ENCODE assay signal across 13 cellular contexts in genomic region chr6:107124934-107125348, GRCh38. TPM values are rescaled to one million over a fixed set of nuclear protein-coding genes. Genes with fewer than 3 reads are reported as not detected.
A peak's percentile ranks its signal among the peaks of the same experiment; 100 is the strongest.
DNase-seq lines count a peak whose midpoint lies in the region; ATAC-seq and TF ChIP-seq lines count a peak whose summit lies in the region.
"Had no signal": no experiment of that assay in that cellular context is flagged by ENCODE, and none has a peak within 500 bp of the region (broad histone marks: within the 10 kb centered on the region; RNA-seq: fewer than 3 reads in every experiment).

No MANE protein-coding gene starts in this region.

- H3K36me3 ChIP-seq in testis (ENCODE audit: low read depth, missing control alignments) = no peaks in the 10 kb centered on the region
- no peaks in the 10 kb centered on the region for H3K36me3 ChIP-seq in MG63

- H3K4me1 Mint-ChIP-seq in activated naive CD8-positive, alpha-beta T cell treated with anti-CD3 and anti-CD28 coated beads, Interleukin-2, amount 50 U/mL, for 24 hours = no peaks in the 10 kb centered on the region

- H3K4me3 ChIP-seq in testis (no peak overlapping the region), MG63 (no peak overlapping the region)

- no peaks in the 10 kb centered on the region for H3K27me3 ChIP-seq in testis
- no peaks in the 10 kb centered on the region for H3K27me3 ChIP-seq in MG63

- no peak overlapping the region for H3K27ac Mint-ChIP-seq in activated naive CD8-positive, alpha-beta T cell treated with anti-CD3 and anti-CD28 coated beads, Interleukin-2, amount 50 U/mL, for 24 hours

- H3K27ac ChIP-seq in testis = no peak overlapping the region

- H3K36me3 Mint-ChIP-seq in activated naive CD8-positive, alpha-beta T cell treated with anti-CD3 and anti-CD28 coated beads, Interleukin-2, amount 50 U/mL, for 24 hours (ENCODE audit: low read depth) = no peaks in the 10 kb centered on the region

- no peak overlapping the region for H3K4me3 Mint-ChIP-seq in activated naive CD8-positive, alpha-beta T cell treated with anti-CD3 and anti-CD28 coated beads, Interleukin-2, amount 50 U/mL, for 24 hours

- no peaks in the 10 kb centered on the region for H3K9me3 Mint-ChIP-seq in activated naive CD8-positive, alpha-beta T cell treated with anti-CD3 and anti-CD28 coated beads, Interleukin-2, amount 50 U/mL, for 24 hours

- no peaks in the 10 kb centered on the region for H3K9me3 ChIP-seq in testis
- H3K9me3 ChIP-seq in MG63 = no peaks in the 10 kb centered on the region

- H3K27me3 Mint-ChIP-seq in activated naive CD8-positive, alpha-beta T cell treated with anti-CD3 and anti-CD28 coated beads, Interleukin-2, amount 50 U/mL, for 24 hours = no peaks in the 10 kb centered on the region

- TF ChIP-seq POLR2A in testis (IDR thresholded peaks at IDR 0.05) = no peak

- ATAC-seq in GM18502 (IDR thresholded peaks at IDR 0.05; ENCODE audit: poor library complexity, unreplicated experiment) (peak; percentile 76), GM21360 (IDR thresholded peaks at IDR 0.05; ENCODE audit: unreplicated experiment) (peak; percentile 79), HG03135 (IDR thresholded peaks at IDR 0.05; ENCODE audit: unreplicated experiment) (peak; percentile 75)
- ATAC-seq in activated naive CD8-positive, alpha-beta T cell treated with anti-CD3 and anti-CD28 coated beads, Interleukin-2, amount 50 U/mL, for 24 hours = peak; percentile 72
- ATAC-seq: HCT116 had no signal

- TF ChIP-seq CTCF in testis (IDR thresholded peaks at IDR 0.05) = no peak

- WGBS in testis, 2 donors = 64 to 75% methylated on average over 4 of the region's 4 CpGs

- no peak for DNase-seq in activated naive CD8-positive, alpha-beta T cell treated with anti-CD3 and anti-CD28 coated beads, Interleukin-2, amount 50 U/mL, for 24 hours
- DNase-seq in testis (no peak), MG63 (no peak)
- no peak for DNase-seq in activated CD4-positive, alpha-beta T cell treated with anti-CD3 and anti-CD28 coated beads for 1 hour
- DNase-seq in activated CD4-positive, CD25-positive, alpha-beta regulatory T cell (lab: John Stamatoyannopoulos, UW) = no peak
- DNase-seq: COR-L47, midbrain, NCI-H2029, T1000 had no signal

- H3K4me1 ChIP-seq in testis = no peaks in the 10 kb centered on the region

- intact Hi-C loops in testis (cut with DNase I; ENCODE audit: low total_unique reads) = no loop called here

RNA-seq across cellular contexts. Expression of gene BEND3, which starts 9.6 kb away (rescaled TPM):
- total RNA-seq in testis = 1 to 10 TPM; 6.9 to 7.6 TPM
- 3.7 TPM for polyA plus RNA-seq in testis (ENCODE audit: insufficient read depth, low read depth, low replicate concordance)
- 2.2 and 5.9 TPM in 2 replicates for total RNA-seq in MG63 (2014; rRNA removed; shearing (Covaris generic); ENCODE audit: low replicate concordance)
